Comparison of ENCODE assay signal across 2 cellular contexts in genomic region chr11:71218789-71219499, GRCh38.
TF ChIP-seq lines count a peak whose summit lies in the region.

No MANE protein-coding gene starts in this region.

TF ChIP-seq in HEK293, 187 proteins besides CTCF, POLR2A, EP300 and RAD21 (continued from another document):
- TF ChIP-seq ZBTB26 (tag by site-specific recombination; optimal IDR thresholded peaks at IDR 0.05) (no peak), ZFHX2 (tag by site-specific recombination; conservative IDR thresholded peaks at IDR 0.05) (no peak), ZEB2 (tag by site-specific recombination; IDR thresholded peaks at IDR 0.05) (no peak), ZIC2 (tag by site-specific recombination; IDR thresholded peaks at IDR 0.05) (peak; percentile 51; the same call in 1 of the 2 replicates)

TF ChIP-seq in H1, 55 proteins besides CTCF, POLR2A, EP300 and RAD21 (continued from another document):
- TF ChIP-seq CTBP2 (IDR thresholded peaks at IDR 0.05; ENCODE audit: borderline replicate concordance, insufficient read depth, insufficient read length, low read length) (no peak), GABPA (IDR thresholded peaks at IDR 0.05; ENCODE audit: borderline replicate concordance, insufficient read depth, low read length) (no peak), TAF7 (optimal IDR thresholded peaks at IDR 0.05; ENCODE audit: borderline replicate concordance, low read depth, low read length) (no peak), HDAC2 (IDR thresholded peaks at IDR 0.05; ENCODE audit: borderline replicate concordance in 1 of 2, low read depth in 2 of 2, low read length in 2 of 2) (no peak), CHD7 (IDR thresholded peaks at IDR 0.05; ENCODE audit: insufficient replicate concordance, low read length) (no peak)
